7 cellular contexts compared by ENCODE assay signal in the genomic region with DNA sequence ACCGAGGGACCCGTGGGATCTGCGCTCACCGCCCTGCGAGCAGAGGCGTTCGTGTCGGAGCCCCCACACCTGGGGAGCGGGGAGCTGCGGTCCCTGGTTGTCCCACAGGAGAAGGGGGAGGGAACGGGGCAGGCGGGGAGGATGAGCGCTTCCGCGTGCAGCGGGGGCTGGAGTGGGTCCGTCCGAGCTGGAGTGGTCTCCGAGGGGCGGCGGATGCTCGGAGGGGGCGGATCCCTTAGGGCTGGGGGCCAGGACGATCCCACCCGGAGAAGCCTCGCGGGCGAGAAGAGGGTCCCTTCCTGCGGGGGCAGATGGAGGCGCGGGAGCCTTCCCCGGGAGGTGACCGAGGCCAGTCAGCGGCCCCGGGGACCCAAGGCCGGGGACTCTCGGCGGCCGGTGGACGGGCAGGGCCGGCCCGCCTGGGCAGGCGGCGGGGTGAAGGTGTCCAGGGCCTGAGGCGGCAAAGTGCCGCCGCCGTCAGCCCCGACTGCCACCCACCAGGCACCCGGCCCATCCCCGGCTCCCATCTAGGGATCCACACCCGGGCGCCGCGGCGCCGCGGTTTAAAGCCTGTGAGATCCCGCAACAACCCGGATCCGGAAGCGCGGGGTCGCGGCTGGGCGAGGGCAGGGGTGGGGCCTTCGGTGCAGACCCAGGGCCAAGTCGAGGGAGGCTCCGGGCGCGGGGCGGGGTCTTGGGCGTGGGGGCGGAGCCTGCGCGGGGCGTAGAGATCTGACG. TPM values are rescaled to one million over a fixed set of nuclear protein-coding genes. Genes with fewer than 3 reads are reported as not detected.
DNase-seq lines count a peak whose midpoint lies in the region; ATAC-seq and TF ChIP-seq lines count a peak whose summit lies in the region.

No MANE protein-coding gene starts in this region.

- no peaks in the 10 kb centered on the region for H3K36me3 ChIP-seq in OCI-LY7 (ENCODE audit: insufficient read depth, low read length)

- ATAC-seq in GM18907 (IDR thresholded peaks at IDR 0.05; ENCODE audit: unreplicated experiment): peak; percentile 74
- peak; percentile 38 for ATAC-seq in HG03565 (IDR thresholded peaks at IDR 0.05; ENCODE audit: unreplicated experiment)
- ATAC-seq in naive thymus-derived CD8-positive, alpha-beta T cell: peak; percentile 95 to 97
- peak; percentile 97 for ATAC-seq in stimulated activated naive B cell treated with anti-CD40 and anti-IgM and Interleukin-4, amounts not matched to agents 10 μg/mL and 1 μg/mL and 100 μg/mL, for 72 hours (replicated peaks)

- peaks cover 16 to 42% (median 35%) of the 10 kb centered on the region in 4 donors for H3K4me1 Mint-ChIP-seq in naive thymus-derived CD8-positive, alpha-beta T cell
- peaks cover 24 to 34% of the 10 kb centered on the region in 2 donors for H3K4me1 Mint-ChIP-seq in stimulated activated naive B cell treated with anti-CD40 and anti-IgM and Interleukin-4, amounts not matched to agents 10 μg/mL and 1 μg/mL and 100 μg/mL, for 72 hours

- no TSS peak for BruUV-seq in OCI-LY7 (replicated peaks; lab: Mats Ljungman, UMichigan)

- H3K9me3 Mint-ChIP-seq in naive thymus-derived CD8-positive, alpha-beta T cell: peaks cover 0 to 3% (median 0%) of the 10 kb centered on the region in 9 donors
- H3K9me3 Mint-ChIP-seq in stimulated activated naive B cell treated with anti-CD40 and anti-IgM and Interleukin-4, amounts not matched to agents 10 μg/mL and 1 μg/mL and 100 μg/mL, for 72 hours: no peaks in the 10 kb centered on the region

- peaks cover 0 to 19% (median 3%) of the 10 kb centered on the region in 3 donors for H3K36me3 Mint-ChIP-seq in naive thymus-derived CD8-positive, alpha-beta T cell
- peaks cover 9 to 19% of the 10 kb centered on the region in 2 donors for H3K36me3 Mint-ChIP-seq in stimulated activated naive B cell treated with anti-CD40 and anti-IgM and Interleukin-4, amounts not matched to agents 10 μg/mL and 1 μg/mL and 100 μg/mL, for 72 hours

- CTCF ChIA-PET in OCI-LY7 (lab: Charles Lee; ENCODE audit: unreplicated experiment): no interaction called here

- H3K9me3 ChIP-seq in OCI-LY7 (ENCODE audit: low read length): no peaks in the 10 kb centered on the region

- peak overlapping the region; percentile 74 to 86 (median 82) for H3K4me3 Mint-ChIP-seq in naive thymus-derived CD8-positive, alpha-beta T cell
- peak overlapping the region; percentile 84 to 85 for H3K4me3 Mint-ChIP-seq in stimulated activated naive B cell treated with anti-CD40 and anti-IgM and Interleukin-4, amounts not matched to agents 10 μg/mL and 1 μg/mL and 100 μg/mL, for 72 hours

- H4K20me1 ChIP-seq in OCI-LY7 (ENCODE audit: insufficient read depth, low read length): no peaks in the 10 kb centered on the region

- no peak overlapping the region for H2AFZ ChIP-seq in OCI-LY7 (ENCODE audit: low read length)

- no peak overlapping the region for H3K27ac ChIP-seq in OCI-LY7 (ENCODE audit: low read depth, low read length, poor library complexity, severe bottlenecking)

- H3K27me3 Mint-ChIP-seq in naive thymus-derived CD8-positive, alpha-beta T cell: peaks cover 0 to 1% (median 0%) of the 10 kb centered on the region in 5 donors
- H3K27me3 Mint-ChIP-seq in stimulated activated naive B cell treated with anti-CD40 and anti-IgM and Interleukin-4, amounts not matched to agents 10 μg/mL and 1 μg/mL and 100 μg/mL, for 72 hours: peaks cover 3 to 11% of the 10 kb centered on the region in 2 donors

- H3K79me2 ChIP-seq in OCI-LY7 (ENCODE audit: insufficient read depth, low read depth, low read length): no peaks in the 10 kb centered on the region

- H3K4me3 ChIP-seq in OCI-LY7 (ENCODE audit: low read depth, low read length, poor library complexity, severe bottlenecking): peak overlapping the region; percentile 43

- intact Hi-C loops in OCI-LY7 (cut with micrococcal nuclease; ENCODE audit: unreplicated experiment): no loop called here

- no peak for TF ChIP-seq CTCF in OCI-LY7 (conservative IDR thresholded peaks at IDR 0.05; ENCODE audit: low read length)

- H3K4me1 ChIP-seq in OCI-LY7 (ENCODE audit: insufficient read depth, low read length, poor library complexity, severe bottlenecking): no peaks in the 10 kb centered on the region

- no peaks in the 10 kb centered on the region for H3K9me2 ChIP-seq in OCI-LY7 (ENCODE audit: insufficient read depth, low read length)

- POLR2A ChIA-PET in OCI-LY7 (lab: Charles Lee): no interaction called here
- POLR2A ChIA-PET in naive thymus-derived CD8-positive, alpha-beta T cell (lab: Charles Lee): interaction anchor here (1.3 kb wide), 1 partner anchor 49 kb away, joined by 3 read pairs; a partner anchor contains a TSS

- H3K4me2 ChIP-seq in OCI-LY7 (ENCODE audit: low read length): peak overlapping the region; percentile 48

- peak; percentile 29 for DNase-seq in OCI-LY7 (ENCODE audit: low spot score)
- DNase-seq in activated T-helper 1 cell treated with anti-CD3 and anti-CD28 coated beads, Interleukin-2, amount 50 U/mL, for 16 hours (ENCODE audit: low read depth in 1 of 2, low spot score in 1 of 2): peak; percentile 77 to 81
- peak; percentile 66 for DNase-seq in fibroblast of peridontal ligament (ENCODE audit: extremely low read depth)
- DNase-seq in naive thymus-derived CD8-positive, alpha-beta T cell: peak; percentile 76 to 91 (median 83)
- peak; percentile 75 for DNase-seq in stimulated activated naive B cell treated with anti-CD40 and anti-IgM and Interleukin-4, amounts not matched to agents 10 μg/mL and 1 μg/mL and 100 μg/mL, for 72 hours

- H3K27ac Mint-ChIP-seq in naive thymus-derived CD8-positive, alpha-beta T cell: peak overlapping the region in 8 of 10 donors; percentile 53 to 92 (median 80)
- H3K27ac Mint-ChIP-seq in stimulated activated naive B cell treated with anti-CD40 and anti-IgM and Interleukin-4, amounts not matched to agents 10 μg/mL and 1 μg/mL and 100 μg/mL, for 72 hours: peak overlapping the region; percentile 87

RNA-seq across cellular contexts. Expression of a gene that starts 5.3 kb away (rescaled TPM):
- total RNA-seq in OCI-LY7 (2014; rRNA removed; shearing (Covaris generic)): not detected in 2 replicates
- not detected in 2 replicates for total RNA-seq in OCI-LY7 (2022)
- not detected for total RNA-seq in naive thymus-derived CD8-positive, alpha-beta T cell
- polyA plus RNA-seq in naive thymus-derived CD8-positive, alpha-beta T cell: not detected

RNA-seq across cellular contexts. Expression of a gene that starts 25.6 kb away (rescaled TPM):
- total RNA-seq in OCI-LY7 (2014; rRNA removed; shearing (Covaris generic)): 3.8 and 7.1 TPM in 2 replicates
- total RNA-seq in OCI-LY7 (2022): 3.9 and 4.3 TPM in 2 replicates
- 1 to 10 TPM; 2.8 to 5.7 TPM for total RNA-seq in naive thymus-derived CD8-positive, alpha-beta T cell
- polyA plus RNA-seq in naive thymus-derived CD8-positive, alpha-beta T cell: 1 to 10 TPM; 1.3 to 2.3 (median 1.4) TPM

RNA-seq across cellular contexts. Expression of a gene that starts 49.3 kb away (rescaled TPM):
- 34.0 and 36.4 TPM in 2 replicates for total RNA-seq in OCI-LY7 (2014; rRNA removed; shearing (Covaris generic))
- 49.1 and 57.6 TPM in 2 replicates for total RNA-seq in OCI-LY7 (2022)
- total RNA-seq in naive thymus-derived CD8-positive, alpha-beta T cell: 10 to 100 TPM; 46.0 to 52.6 TPM
- polyA plus RNA-seq in naive thymus-derived CD8-positive, alpha-beta T cell: 10 to 100 TPM; 23.9 to 34.9 (median 34.6) TPM

Comparison
In these comparisons a context has a peak if more than half of its experiments do, and no peak if none do; other contexts are left out.
1. ATAC-seq: peak in every context shown above with its lines; median percentile 97 in stimulated activated naive B cell treated with anti-CD40 and anti-IgM and Interleukin-4, amounts not matched to agents 10 μg/mL and 1 μg/mL and 100 μg/mL, for 72 hours; 96 in naive thymus-derived CD8-positive, alpha-beta T cell; 74 in GM18907; 38 in HG03565.
2. DNase-seq: peak in every context shown above with its lines; median percentile 83 in naive thymus-derived CD8-positive, alpha-beta T cell; 79 in activated T-helper 1 cell treated with anti-CD3 and anti-CD28 coated beads, Interleukin-2, amount 50 U/mL, for 16 hours; 75 in stimulated activated naive B cell treated with anti-CD40 and anti-IgM and Interleukin-4, amounts not matched to agents 10 μg/mL and 1 μg/mL and 100 μg/mL, for 72 hours; 66 in fibroblast of peridontal ligament; 29 in OCI-LY7.